ENCODE assay signal across 8 cellular contexts in genomic region chr2:168889635-168890005, GRCh38. TPM values are rescaled to one million over a fixed set of nuclear protein-coding genes. Genes with fewer than 3 reads are reported as not detected.
DNase-seq lines count a peak whose midpoint lies in the region; ATAC-seq and TF ChIP-seq lines count a peak whose summit lies in the region.

No MANE protein-coding gene starts in this region.

- H3K9me3 Mint-ChIP-seq in activated naive CD4-positive, alpha-beta T cell treated with anti-CD3 and anti-CD28 coated beads for 36 hours: no peaks in the 10 kb centered on the region

- H3K27ac ChIP-seq in SK-N-MC: no peak overlapping the region
- H3K27ac ChIP-seq in tibial artery: no peak overlapping the region
- H3K27ac ChIP-seq in uterus: no peak overlapping the region

- TF ChIP-seq CTCF in fibroblast of villous mesenchyme (IDR thresholded peaks at IDR 0.05; ENCODE audit: insufficient read depth, low read depth, low read length) (no peak), tibial artery (IDR thresholded peaks at IDR 0.05) (no peak), uterus (IDR thresholded peaks at IDR 0.05) (no peak)

- no peak for ATAC-seq in GM19023 (IDR thresholded peaks at IDR 0.05; ENCODE audit: unreplicated experiment)

- CTCF ChIA-PET in activated naive CD4-positive, alpha-beta T cell treated with anti-CD3 and anti-CD28 coated beads for 36 hours (lab: Charles Lee): no interaction called here

- intact Hi-C loops in activated naive CD4-positive, alpha-beta T cell treated with anti-CD3 and anti-CD28 coated beads for 36 hours (cut with micrococcal nuclease): loop anchor here (1.0 to 5.0 kb wide), 3 partner anchors 11 to 803 kb away; partner anchors contain the start of genes CFAP210, PHOSPHO2 and STK39
- intact Hi-C loops in tibial artery (cut with DNase I; ENCODE audit: low total_unique reads): no loop called here
- intact Hi-C loops in uterus (cut with DNase I; ENCODE audit: low total_unique reads): no loop called here

- peak overlapping the region; percentile 87 for H3K4me3 ChIP-seq in SK-N-MC
- peak overlapping the region; percentile 93 for H3K4me3 ChIP-seq in fibroblast of villous mesenchyme (ENCODE audit: low read depth, low read length)
- H3K4me3 ChIP-seq in tibial artery: peak overlapping the region; percentile 47 to 59
- no peak overlapping the region for H3K4me3 ChIP-seq in uterus

- peaks cover 24% of the 10 kb centered on the region for H3K36me3 Mint-ChIP-seq in activated naive CD4-positive, alpha-beta T cell treated with anti-CD3 and anti-CD28 coated beads for 36 hours (ENCODE audit: low read depth)

- H3K27me3 Mint-ChIP-seq in activated naive CD4-positive, alpha-beta T cell treated with anti-CD3 and anti-CD28 coated beads for 36 hours (ENCODE audit: low read depth): peaks cover 2% of the 10 kb centered on the region

- H3K9ac ChIP-seq in SK-N-MC (ENCODE audit: insufficient read length): peak overlapping the region; percentile 78

- peak; percentile 5 for DNase-seq in activated naive CD4-positive, alpha-beta T cell treated with anti-CD3 and anti-CD28 coated beads for 36 hours
- no peak for DNase-seq in activated naive CD4-positive, alpha-beta T cell treated with Interleukin-2 at 50 U/mL for 16 hours
- DNase-seq in SK-N-MC (ENCODE audit: low read depth, low spot score) (no peak), fibroblast of villous mesenchyme (ENCODE audit: low read depth) (no peak), tibial artery (no peak), H4 (ENCODE audit: low spot score) (no peak), uterus (no peak)

- H3K4me3 Mint-ChIP-seq in activated naive CD4-positive, alpha-beta T cell treated with anti-CD3 and anti-CD28 coated beads for 36 hours: peak overlapping the region; percentile 100

- H3K27ac Mint-ChIP-seq in activated naive CD4-positive, alpha-beta T cell treated with anti-CD3 and anti-CD28 coated beads for 36 hours: peak overlapping the region; percentile 90

- H3K9me3 ChIP-seq in SK-N-MC (ENCODE audit: low read depth, low read length) (no peaks in the 10 kb centered on the region), tibial artery (no peaks in the 10 kb centered on the region), uterus (no peaks in the 10 kb centered on the region)

- peaks cover 0 to 12% (median 6%) of the 10 kb centered on the region in 4 donors for H3K4me1 ChIP-seq in tibial artery
- H3K4me1 ChIP-seq in uterus: no peaks in the 10 kb centered on the region

- H3K36me3 ChIP-seq in SK-N-MC (ENCODE audit: insufficient read depth, low read length) (peaks cover 21% of the 10 kb centered on the region), tibial artery (no peaks in the 10 kb centered on the region), uterus (no peaks in the 10 kb centered on the region)

- TF ChIP-seq POLR2A in uterus (IDR thresholded peaks at IDR 0.05): no peak

- peaks cover 13% of the 10 kb centered on the region for H3K4me1 Mint-ChIP-seq in activated naive CD4-positive, alpha-beta T cell treated with anti-CD3 and anti-CD28 coated beads for 36 hours (ENCODE audit: low read depth)

- H3K27me3 ChIP-seq in tibial artery (no peaks in the 10 kb centered on the region), uterus (no peaks in the 10 kb centered on the region)

RNA-seq across cellular contexts. Expression of gene SPC25, which starts 0.6 kb away (rescaled TPM):
- total RNA-seq in activated naive CD4-positive, alpha-beta T cell treated with anti-CD3 and anti-CD28 coated beads for 36 hours: 10 to 100 TPM; 31.0 to 32.0 TPM
- total RNA-seq in fibroblast of villous mesenchyme (2.9 and 7.3 TPM in 2 replicates), uterus (1 to 10 TPM in 1 of 4 donors, under 1 TPM in 1, not detected in 2; 0.43 to 9.5 TPM)
- 31.9 and 42.2 TPM in 2 replicates for total RNA-seq in H4 (2014; rRNA removed; shearing (Covaris generic))

RNA-seq across cellular contexts. Expression of gene G6PC2, which starts 11.5 kb away (rescaled TPM):
- not detected for total RNA-seq in activated naive CD4-positive, alpha-beta T cell treated with anti-CD3 and anti-CD28 coated beads for 36 hours
- total RNA-seq in fibroblast of villous mesenchyme (not detected in 2 replicates), uterus (under 1 TPM in 1 of 4 donors, not detected in 3; 0.95 TPM)
- not detected in 2 replicates for total RNA-seq in H4 (2014; rRNA removed; shearing (Covaris generic))

Comparison
In these comparisons a context has a peak if more than half of its experiments do, and no peak if none do; other contexts are left out.
1. H3K4me3 ChIP-seq: peak in SK-N-MC (single experiment), fibroblast of villous mesenchyme (single experiment) and tibial artery (2 of 2); none in uterus (0 of 2).